ENCODE assay signal across 8 cellular contexts in genomic region chr20:35772563-35773058, GRCh38. TPM values are rescaled to one million over a fixed set of nuclear protein-coding genes. Genes with fewer than 3 reads are reported as not detected.
DNase-seq lines count a peak whose midpoint lies in the region; ATAC-seq and TF ChIP-seq lines count a peak whose summit lies in the region.

No MANE protein-coding gene starts in this region.

- H3K4me3 ChIP-seq in HEK293 (ENCODE audit: low read depth, low read length) (peak overlapping the region; percentile 83), hepatocyte (peak overlapping the region; percentile 45), spleen (peak overlapping the region; percentile 53 to 80 (median 62))

- H3K9me3 ChIP-seq in HEK293 (ENCODE audit: control insufficient read depth, insufficient read depth, low read depth, low read length), result no peaks in the 10 kb centered on the region
- H3K9me3 ChIP-seq in hepatocyte (ENCODE audit: low read depth), result no peaks in the 10 kb centered on the region
- no peaks in the 10 kb centered on the region for H3K9me3 ChIP-seq in spleen

- H3K9me3 Mint-ChIP-seq in activated CD8-positive, alpha-beta T cell treated with anti-CD3 and anti-CD28 coated beads for 36 hours, result peaks cover 6% of the 10 kb centered on the region

- H3K27ac ChIP-seq in HEK293 (ENCODE audit: extremely low read depth, low read depth, low read length) (peak overlapping the region; percentile 55; the same call in 1 of the 2 replicates), hepatocyte (peak overlapping the region; percentile 67), spleen (peak overlapping the region; percentile 86 to 99 (median 94))

- no peaks in the 10 kb centered on the region for H3K27me3 Mint-ChIP-seq in activated CD8-positive, alpha-beta T cell treated with anti-CD3 and anti-CD28 coated beads for 36 hours

- peak overlapping the region; percentile 93 for H3K4me2 ChIP-seq in hepatocyte

- H3K27me3 ChIP-seq in hepatocyte, result no peaks in the 10 kb centered on the region
- H3K27me3 ChIP-seq in spleen (replicated peaks in 1 of 7), result no peaks in the 10 kb centered on the region

- H3K9me2 ChIP-seq in hepatocyte (replicated peaks; ENCODE audit: insufficient read depth), result no peaks in the 10 kb centered on the region

- H2AFZ ChIP-seq in hepatocyte, result peak overlapping the region; percentile 2

- peaks cover 32% of the 10 kb centered on the region for H3K36me3 Mint-ChIP-seq in activated CD8-positive, alpha-beta T cell treated with anti-CD3 and anti-CD28 coated beads for 36 hours (ENCODE audit: low read depth)

- TF ChIP-seq CTCF in HEK293 (tag by site-specific recombination; IDR thresholded peaks at IDR 0.05) (no peak), hepatocyte (IDR thresholded peaks at IDR 0.05; ENCODE audit: poor library complexity) (no peak), spleen (IDR thresholded peaks at IDR 0.05 in 8 of 11, conservative IDR thresholded peaks at IDR 0.05 in 3 of 11) (no peak)
- TF ChIP-seq CTCF in activated CD8-positive, alpha-beta T cell treated with anti-CD3 and anti-CD28 coated beads for 36 hours (IDR thresholded peaks at IDR 0.05), result no peak

- no peak for DNase-seq in activated CD8-positive, alpha-beta T cell treated with anti-CD3 and anti-CD28 coated beads for 36 hours
- DNase-seq in hepatocyte (ENCODE audit: low spot score) (no peak), spleen (no peak), NCI-H1930 (lab: John Stamatoyannopoulos, UW) (no peak), NCI-H526 (lab: John Stamatoyannopoulos, UW) (no peak), NCI-H82 (lab: John Stamatoyannopoulos, UW) (no peak)
- no peak for DNase-seq in stimulated activated CD4-positive, alpha-beta T cell treated with anti-CD3 and anti-CD28 coated beads, Interleukin-2, amount 100 ng/mL, for 24 hours

- H4K20me1 ChIP-seq in hepatocyte (ENCODE audit: insufficient read depth, poor library complexity, severe bottlenecking), result peaks cover 22% of the 10 kb centered on the region

- peak overlapping the region; percentile 90 for H3K27ac Mint-ChIP-seq in activated CD8-positive, alpha-beta T cell treated with anti-CD3 and anti-CD28 coated beads for 36 hours

- no peak for TF ChIP-seq POLR2A in spleen (IDR thresholded peaks at IDR 0.05)

- H3K4me3 Mint-ChIP-seq in activated CD8-positive, alpha-beta T cell treated with anti-CD3 and anti-CD28 coated beads for 36 hours, result peak overlapping the region; percentile 79

- POLR2A ChIA-PET in HEK293 (lab: Yijun Ruan, JAX), result interaction anchor here (0.6 to 7.5 kb wide), 7 partner anchors 9 to 359 kb away, joined by 3 to 109 read pairs (median 4); partner anchors contain the start of genes RBM39 and SCAND1
- POLR2A ChIA-PET in activated CD8-positive, alpha-beta T cell treated with anti-CD3 and anti-CD28 coated beads for 36 hours (lab: Charles Lee), result interaction anchor here (0.8 to 16.3 kb wide), 11 partner anchors 22 to 182 kb away, joined by 3 to 339 read pairs (median 4); partner anchors contain the start of genes CPNE1, RBM12, RBM39 and SCAND1

- WGBS in hepatocyte (ENCODE audit: low lambda C conversion rate, missing lambda C conversion rate), result 16% methylated on average over 8 of the region's 8 CpGs
- WGBS in spleen, 5 donors, result 2 to 4% (median 3%) methylated on average over 8 of the region's 8 CpGs

- peaks cover 48% of the 10 kb centered on the region for H3K79me2 ChIP-seq in hepatocyte

- no peak for ATAC-seq in activated CD8-positive, alpha-beta T cell treated with anti-CD3 and anti-CD28 coated beads for 36 hours

- H3K36me3 ChIP-seq in HEK293 (ENCODE audit: control insufficient read depth in 2 of 2, insufficient read depth in 1 of 2, low read length in 2 of 2) (peaks cover 0 to 11% of the 10 kb centered on the region in 2 experiments; a peak in 2 of 3 replicates), hepatocyte (replicated peaks; ENCODE audit: insufficient read depth, low read depth) (no peaks in the 10 kb centered on the region), spleen (peaks cover 0 to 27% (median 2%) of the 10 kb centered on the region in 6 donors)

- H3K4me1 ChIP-seq in HEK293 (ENCODE audit: control insufficient read depth, insufficient read depth, low read length) (peaks cover 23% of the 10 kb centered on the region), hepatocyte (ENCODE audit: insufficient read depth) (peaks cover 27% of the 10 kb centered on the region), spleen (peaks cover 66 to 94% (median 90%) of the 10 kb centered on the region in 6 donors)

- CTCF ChIA-PET in HEK293 (lab: Yijun Ruan, JAX), result interaction anchor here (1.0 kb wide), 1 partner anchor 29 kb away, joined by 3 read pairs; no protein-coding TSS in a partner anchor
- CTCF ChIA-PET in activated CD8-positive, alpha-beta T cell treated with anti-CD3 and anti-CD28 coated beads for 36 hours (lab: Charles Lee), result interaction anchor here (0.7 to 1.9 kb wide), 4 partner anchors 23 to 182 kb away, joined by 3 to 12 read pairs (median 6); partner anchors contain the start of genes RBM39 and SCAND1

- peaks cover 72% of the 10 kb centered on the region for H3K4me1 Mint-ChIP-seq in activated CD8-positive, alpha-beta T cell treated with anti-CD3 and anti-CD28 coated beads for 36 hours (ENCODE audit: low read depth)

- intact Hi-C loops in activated CD8-positive, alpha-beta T cell treated with anti-CD3 and anti-CD28 coated beads for 36 hours (cut with micrococcal nuclease), result no loop called here
- intact Hi-C loops in spleen (cut with DNase I; ENCODE audit: low total_unique reads), result no loop called here

TF ChIP-seq in HEK293, 187 proteins besides CTCF, POLR2A, EP300 and RAD21 (continues in another document):
- no peak for TF ChIP-seq ZNF548 (tag by site-specific recombination; IDR thresholded peaks at IDR 0.05)
- no peak for TF ChIP-seq ZNF2 (tag by site-specific recombination; IDR thresholded peaks at IDR 0.05)
- TF ChIP-seq ZNF670 (tag by site-specific recombination; IDR thresholded peaks at IDR 0.05; ENCODE audit: low read depth), result no peak
- TF ChIP-seq PBX3 (CRISPR knock-in tag; IDR thresholded peaks at IDR 0.05), result no peak
- TF ChIP-seq ZNF362 (tag by site-specific recombination; IDR thresholded peaks at IDR 0.05), result no peak
- TF ChIP-seq PATZ1 (tag by site-specific recombination; IDR thresholded peaks at IDR 0.05), result 0 out of 2 replicates have a peak, but pooled peaks have one; percentile 17
- TF ChIP-seq OVOL3 (tag by site-specific recombination; IDR thresholded peaks at IDR 0.05), result no peak
- no peak for TF ChIP-seq ZNF626 (tag by site-specific recombination; IDR thresholded peaks at IDR 0.05)
- peak; percentile 67; the same call in 1 of the 2 replicates for TF ChIP-seq IKZF3 (tag by site-specific recombination; IDR thresholded peaks at IDR 0.05)
- peak; percentile 73 for TF ChIP-seq ZNF335 (tag by site-specific recombination; conservative IDR thresholded peaks at IDR 0.05)
- TF ChIP-seq ZNF555 (tag by site-specific recombination; conservative IDR thresholded peaks at IDR 0.05), result no peak
- TF ChIP-seq KLF9 (tag by site-specific recombination; IDR thresholded peaks at IDR 0.05; ENCODE audit: low read depth), result peak; percentile 49; the same call in 1 of the 2 replicates
- TF ChIP-seq ZNF223 (tag by site-specific recombination; IDR thresholded peaks at IDR 0.05), result 0 out of 2 replicates have a peak, but pooled peaks have one; percentile 1

RNA-seq across cellular contexts. Expression of gene PHF20, which starts 0.8 kb away (rescaled TPM):
- total RNA-seq in activated CD8-positive, alpha-beta T cell treated with anti-CD3 and anti-CD28 coated beads for 36 hours, result 10 to 100 TPM; 57.9 to 58.8 TPM
- total RNA-seq in hepatocyte, result 18.8 and 24.0 TPM in 2 replicates
- polyA plus RNA-seq in hepatocyte, result 24.0 and 24.2 TPM in 2 replicates
- 10 to 100 TPM; 49.9 to 89.9 (median 69.4) TPM for total RNA-seq in spleen
- polyA plus RNA-seq in spleen, result 10 to 100 TPM; 40.0 to 49.3 (median 45.3) TPM

RNA-seq across cellular contexts. Expression of gene RBM39, which starts 30.6 kb away (rescaled TPM):
- total RNA-seq in activated CD8-positive, alpha-beta T cell treated with anti-CD3 and anti-CD28 coated beads for 36 hours, result 100 to 1,000 TPM; 317 to 321 TPM
- total RNA-seq in hepatocyte (334 and 423 TPM in 2 replicates), spleen (100 to 1,000 TPM; 386 to 649 (median 405) TPM)
- polyA plus RNA-seq in hepatocyte (200 and 260 TPM in 2 replicates), spleen (100 to 1,000 TPM; 287 to 638 (median 423) TPM)
